ENCODE assay signal across 1 cellular context in genomic region chrX:48782795-48783194, GRCh38.
TF ChIP-seq lines count a peak whose summit lies in the region.

No MANE protein-coding gene starts in this region.

TF ChIP-seq in K562, 482 proteins besides CTCF, POLR2A, EP300 and RAD21 (continued from another document and continues in another):
- TF ChIP-seq BRCA1 (IDR thresholded peaks at IDR 0.05): no peak
- TF ChIP-seq BRCA1 (CRISPR knock-in tag; IDR thresholded peaks at IDR 0.05): no peak
- TF ChIP-seq NFE2 (IDR thresholded peaks at IDR 0.05; ENCODE audit: low read depth): no peak; the same call in 1 of the 2 replicates
- no peak for TF ChIP-seq SAP30 (IDR thresholded peaks at IDR 0.05; ENCODE audit: borderline replicate concordance, insufficient read depth, low read depth, low read length, poor library complexity, severe bottlenecking)
- TF ChIP-seq POLR3G (IDR thresholded peaks at IDR 0.05; ENCODE audit: extremely low read depth, insufficient read length, insufficient replicate concordance): no peak
- TF ChIP-seq ZNF668 (CRISPR knock-in tag; IDR thresholded peaks at IDR 0.05): no peak
- TF ChIP-seq BHLHE40 (IDR thresholded peaks at IDR 0.05; ENCODE audit: low read length): peak; percentile 74
- TF ChIP-seq NCOA6 (IDR thresholded peaks at IDR 0.05): no peak
- TF ChIP-seq AFF4 (CRISPR knock-in tag; IDR thresholded peaks at IDR 0.05): peak; percentile 54; the same call in 1 of the 2 replicates
- TF ChIP-seq IRF1 (CRISPR knock-in tag; IDR thresholded peaks at IDR 0.05; ENCODE audit: borderline replicate concordance): no peak
- TF ChIP-seq NR2F6 (CRISPR knock-in tag; IDR thresholded peaks at IDR 0.05): no peak
- TF ChIP-seq ARHGAP35 (IDR thresholded peaks at IDR 0.05; ENCODE audit: partially characterized antibody): no peak
- no peak for TF ChIP-seq PATZ1 (CRISPR knock-in tag; IDR thresholded peaks at IDR 0.05; ENCODE audit: borderline replicate concordance)
- no peak for TF ChIP-seq ZC3H11A (IDR thresholded peaks at IDR 0.05; ENCODE audit: low read depth, low read length)
- no peak for TF ChIP-seq SRF (CRISPR knock-in tag; IDR thresholded peaks at IDR 0.05)
- peak; percentile 11; the same call in 1 of the 2 replicates for TF ChIP-seq NR4A1 (CRISPR knock-in tag; IDR thresholded peaks at IDR 0.05)
- 0 out of 2 replicates have a peak, but pooled peaks have one; percentile 42 for TF ChIP-seq NR4A1 (tag; IDR thresholded peaks at IDR 0.05)
- peak; percentile 80 for TF ChIP-seq SMARCC2 (IDR thresholded peaks at IDR 0.05; ENCODE audit: low read depth)
- TF ChIP-seq XRCC5 (IDR thresholded peaks at IDR 0.05; ENCODE audit: low read depth, low read length): 0 out of 2 replicates have a peak, but pooled peaks have one; percentile 88
- TF ChIP-seq PTTG1 (tag; IDR thresholded peaks at IDR 0.05; ENCODE audit: low read depth): no peak
- no peak for TF ChIP-seq KDM1A (IDR thresholded peaks at IDR 0.05)
- TF ChIP-seq OTX1 (CRISPR knock-in tag; IDR thresholded peaks at IDR 0.05): peak; percentile 10; the same call in 1 of the 2 replicates
- 0 out of 4 replicates have a peak, but pooled peaks of 1 of the 2 experiments have one; percentile 26 for TF ChIP-seq ETV6 (IDR thresholded peaks at IDR 0.05; ENCODE audit: borderline replicate concordance in 1 of 2, low read depth in 2 of 2, low read length in 1 of 2)
- no peak for TF ChIP-seq ETV6 (CRISPR knock-in tag; IDR thresholded peaks at IDR 0.05; ENCODE audit: borderline replicate concordance)
- TF ChIP-seq ZNF212 (CRISPR knock-in tag; IDR thresholded peaks at IDR 0.05): no peak
- no peak for TF ChIP-seq WHSC1 (IDR thresholded peaks at IDR 0.05; ENCODE audit: low read length)
- peak; percentile 68 for TF ChIP-seq MAX (CRISPR knock-in tag; IDR thresholded peaks at IDR 0.05)
- no peak for TF ChIP-seq ARID4B (CRISPR knock-in tag; IDR thresholded peaks at IDR 0.05)
- no peak for TF ChIP-seq ATF1 (CRISPR knock-in tag; IDR thresholded peaks at IDR 0.05)
- 0 out of 2 replicates have a peak, but pooled peaks have one; percentile 41 for TF ChIP-seq ATF1 (tag; IDR thresholded peaks at IDR 0.05)
- TF ChIP-seq GTF2A2 (tag; IDR thresholded peaks at IDR 0.05): no peak
- peak; percentile 82 for TF ChIP-seq PHB2 (IDR thresholded peaks at IDR 0.05; ENCODE audit: low read depth)
- no peak for TF ChIP-seq THRAP3 (IDR thresholded peaks at IDR 0.05; ENCODE audit: borderline replicate concordance)
- no peak for TF ChIP-seq ZZZ3 (IDR thresholded peaks at IDR 0.05)
- no peak for TF ChIP-seq ZKSCAN3 (CRISPR knock-in tag; IDR thresholded peaks at IDR 0.05)
- TF ChIP-seq ZNF76 (CRISPR knock-in tag; IDR thresholded peaks at IDR 0.05; ENCODE audit: borderline replicate concordance): 0 out of 2 replicates have a peak, but pooled peaks have one; percentile 18
- no peak for TF ChIP-seq ZNF583 (CRISPR knock-in tag; IDR thresholded peaks at IDR 0.05)
- TF ChIP-seq TCF7 (IDR thresholded peaks at IDR 0.05; ENCODE audit: borderline replicate concordance): peak; percentile 84; the same call in 1 of the 2 replicates
- no peak for TF ChIP-seq CHCHD3 (CRISPR knock-in tag; IDR thresholded peaks at IDR 0.05)
- TF ChIP-seq MIER1 (IDR thresholded peaks at IDR 0.05; ENCODE audit: low read depth): no peak
- TF ChIP-seq ESRRA (IDR thresholded peaks at IDR 0.05; ENCODE audit: borderline replicate concordance, low read depth): peak; percentile 65; the same call in 1 of the 2 replicates
- TF ChIP-seq CBFB (CRISPR knock-in tag; IDR thresholded peaks at IDR 0.05): no peak
- TF ChIP-seq ID3 (CRISPR knock-in tag; IDR thresholded peaks at IDR 0.05): no peak
- TF ChIP-seq ID3 (tag; IDR thresholded peaks at IDR 0.05): peak; percentile 81; the same call in 1 of the 2 replicates
- TF ChIP-seq HDAC8 (tag; IDR thresholded peaks at IDR 0.05): no peak
- no peak for TF ChIP-seq NUFIP1 (IDR thresholded peaks at IDR 0.05; ENCODE audit: partially characterized antibody)
- TF ChIP-seq HDAC3 (IDR thresholded peaks at IDR 0.05; ENCODE audit: borderline replicate concordance, partially characterized antibody): no peak
- TF ChIP-seq RFX5 (IDR thresholded peaks at IDR 0.05; ENCODE audit: low read depth, low read length): no peak
- TF ChIP-seq FOXP1 (CRISPR knock-in tag; IDR thresholded peaks at IDR 0.05): no peak
- no peak for TF ChIP-seq MYBL2 (IDR thresholded peaks at IDR 0.05; ENCODE audit: low read depth)
- no peak for TF ChIP-seq MYBL2 (CRISPR knock-in tag; IDR thresholded peaks at IDR 0.05; ENCODE audit: borderline replicate concordance)
- no peak for TF ChIP-seq SRSF3 (IDR thresholded peaks at IDR 0.05; ENCODE audit: insufficient read depth, low read length)
- no peak for TF ChIP-seq TAF15 (IDR thresholded peaks at IDR 0.05; ENCODE audit: low read depth, low read length)
- TF ChIP-seq ZNF24 (IDR thresholded peaks at IDR 0.05): no peak
- no peak for TF ChIP-seq XRCC3 (IDR thresholded peaks at IDR 0.05)
- no peak for TF ChIP-seq ZNF3 (CRISPR knock-in tag; IDR thresholded peaks at IDR 0.05)
- no peak for TF ChIP-seq SAFB (IDR thresholded peaks at IDR 0.05; ENCODE audit: borderline replicate concordance, low read depth, low read length)
- TF ChIP-seq ZNF444 (CRISPR knock-in tag; IDR thresholded peaks at IDR 0.05): no peak
- peak; percentile 74; the same call in 1 of the 2 replicates for TF ChIP-seq CTBP1 (IDR thresholded peaks at IDR 0.05; ENCODE audit: borderline replicate concordance)
- TF ChIP-seq ZBTB43 (CRISPR knock-in tag; IDR thresholded peaks at IDR 0.05): no peak
- no peak for TF ChIP-seq ZNF780A (CRISPR knock-in tag; IDR thresholded peaks at IDR 0.05)
- no peak for TF ChIP-seq ZNF232 (CRISPR knock-in tag; IDR thresholded peaks at IDR 0.05)
- TF ChIP-seq HLTF (IDR thresholded peaks at IDR 0.05): peak; percentile 87; the same call in 1 of the 2 replicates
- TF ChIP-seq TAL1 (IDR thresholded peaks at IDR 0.05): peak; percentile 97
- no peak for TF ChIP-seq ZNF431 (CRISPR knock-in tag; IDR thresholded peaks at IDR 0.05)
- TF ChIP-seq ZKSCAN1 (IDR thresholded peaks at IDR 0.05; ENCODE audit: low read depth, low read length): peak; percentile 76; the same call in 1 of the 2 replicates
- no peak for TF ChIP-seq TAF9B (IDR thresholded peaks at IDR 0.05; ENCODE audit: partially characterized antibody)
- 0 out of 2 replicates have a peak, but pooled peaks have one; percentile 40 for TF ChIP-seq ZNF644 (tag; IDR thresholded peaks at IDR 0.05; ENCODE audit: low read depth)
- TF ChIP-seq GTF2B (IDR thresholded peaks at IDR 0.05; ENCODE audit: extremely low read depth, insufficient read length): no peak
- TF ChIP-seq KDM5B (IDR thresholded peaks at IDR 0.05; ENCODE audit: insufficient replicate concordance, low read depth, low read length): no peak
